Comparison of ENCODE assay signal across 6 cellular contexts in the genomic region with DNA sequence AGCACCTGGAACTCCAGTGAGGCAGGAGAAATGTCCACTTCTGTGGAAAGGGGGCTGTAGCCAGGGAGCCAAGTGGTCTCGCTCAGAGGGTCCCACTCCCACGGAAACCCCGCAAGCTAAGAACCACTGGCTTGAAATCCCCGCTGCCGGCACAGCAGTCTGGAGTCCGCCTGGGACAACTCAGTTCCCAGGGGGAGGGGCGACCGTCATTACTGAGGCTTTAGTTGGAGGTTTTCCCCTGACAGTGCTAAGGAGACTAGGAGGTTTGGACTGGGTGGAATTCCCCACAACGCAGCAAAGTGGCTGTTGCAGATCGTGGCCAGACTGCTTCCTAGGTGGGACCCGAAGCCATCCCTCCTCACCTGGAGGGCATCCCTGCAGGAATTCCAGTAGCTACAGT. TPM values are rescaled to one million over a fixed set of nuclear protein-coding genes. Genes with fewer than 3 reads are reported as not detected.
"Had no signal": no experiment of that assay in that cellular context is flagged by ENCODE, and none has a peak within 500 bp of the region (broad histone marks: within the 10 kb centered on the region; RNA-seq: fewer than 3 reads in every experiment).

No MANE protein-coding gene starts in this region.

RNA-seq across cellular contexts. Expression of a gene that starts 18.1 kb away (rescaled TPM):
- total RNA-seq: OCI-LY7, Right ventricle myocardium inferior, Right ventricle myocardium superior, SJSA1, SK-MEL-5 had no signal
- polyA plus RNA-seq: SK-N-SH had no signal
